Comparison of ENCODE assay signal across 8 cellular contexts in the genomic region with DNA sequence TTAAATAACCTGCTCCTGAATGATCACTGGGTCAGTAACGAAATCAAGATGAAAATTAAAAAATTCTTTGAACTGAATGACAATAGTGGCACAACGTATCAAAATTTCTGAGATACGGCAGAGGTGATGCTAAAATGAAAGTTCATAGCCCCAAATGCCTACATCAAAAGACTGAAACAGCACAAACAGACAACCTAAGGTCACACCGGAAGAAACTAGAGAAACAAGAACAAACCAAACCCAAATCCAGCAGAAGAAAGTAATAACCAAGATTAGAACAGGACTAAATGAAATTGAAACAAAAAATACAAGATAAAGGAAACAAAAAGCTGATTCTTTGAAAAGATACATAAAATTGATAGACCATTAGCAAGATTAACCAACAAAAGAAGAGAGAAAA.
"Had no signal": no experiment of that assay in that cellular context is flagged by ENCODE, and none has a peak within 500 bp of the region (broad histone marks: within the 10 kb centered on the region; RNA-seq: fewer than 3 reads in every experiment).

No MANE protein-coding gene starts in this region.

- H3K4me3 ChIP-seq: GM12878 had no signal

- FAIRE-seq: G401.6, GM12878, GM12891, GM12892, GM18507, GM19239 had no signal

- ATAC-seq: GM12878 had no signal

- DNase-seq: GDM1, GF-D8 had no signal
